ENCODE assay signal across 2 cellular contexts in genomic region chr3:113498221-113499005, GRCh38.
TF ChIP-seq lines count a peak whose summit lies in the region.

No MANE protein-coding gene starts in this region.

TF ChIP-seq in SK-N-SH treated with all-trans-retinoic acid at 6 μM for 48 hours, 23 proteins besides CTCF, POLR2A, EP300 and RAD21:
- TF ChIP-seq PPARA (CRISPR knock-in tag; IDR thresholded peaks at IDR 0.05; ENCODE audit: borderline replicate concordance): no peak
- TF ChIP-seq ISL1 (CRISPR knock-in tag; IDR thresholded peaks at IDR 0.05): peak; percentile 16; the same call in 1 of the 2 replicates
- TF ChIP-seq, protein P1, sequence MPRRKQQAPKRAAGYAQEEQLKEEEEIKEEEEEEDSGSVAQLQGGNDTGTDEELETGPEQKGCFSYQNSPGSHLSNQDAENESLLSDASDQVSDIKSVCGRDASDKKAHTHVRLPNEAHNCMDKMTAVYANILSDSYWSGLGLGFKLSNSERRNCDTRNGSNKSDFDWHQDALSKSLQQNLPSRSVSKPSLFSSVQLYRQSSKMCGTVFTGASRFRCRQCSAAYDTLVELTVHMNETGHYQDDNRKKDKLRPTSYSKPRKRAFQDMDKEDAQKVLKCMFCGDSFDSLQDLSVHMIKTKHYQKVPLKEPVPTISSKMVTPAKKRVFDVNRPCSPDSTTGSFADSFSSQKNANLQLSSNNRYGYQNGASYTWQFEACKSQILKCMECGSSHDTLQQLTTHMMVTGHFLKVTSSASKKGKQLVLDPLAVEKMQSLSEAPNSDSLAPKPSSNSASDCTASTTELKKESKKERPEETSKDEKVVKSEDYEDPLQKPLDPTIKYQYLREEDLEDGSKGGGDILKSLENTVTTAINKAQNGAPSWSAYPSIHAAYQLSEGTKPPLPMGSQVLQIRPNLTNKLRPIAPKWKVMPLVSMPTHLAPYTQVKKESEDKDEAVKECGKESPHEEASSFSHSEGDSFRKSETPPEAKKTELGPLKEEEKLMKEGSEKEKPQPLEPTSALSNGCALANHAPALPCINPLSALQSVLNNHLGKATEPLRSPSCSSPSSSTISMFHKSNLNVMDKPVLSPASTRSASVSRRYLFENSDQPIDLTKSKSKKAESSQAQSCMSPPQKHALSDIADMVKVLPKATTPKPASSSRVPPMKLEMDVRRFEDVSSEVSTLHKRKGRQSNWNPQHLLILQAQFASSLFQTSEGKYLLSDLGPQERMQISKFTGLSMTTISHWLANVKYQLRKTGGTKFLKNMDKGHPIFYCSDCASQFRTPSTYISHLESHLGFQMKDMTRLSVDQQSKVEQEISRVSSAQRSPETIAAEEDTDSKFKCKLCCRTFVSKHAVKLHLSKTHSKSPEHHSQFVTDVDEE (CRISPR knock-in tag; IDR thresholded peaks at IDR 0.05): no peak
- no peak for TF ChIP-seq PATZ1 (CRISPR knock-in tag; IDR thresholded peaks at IDR 0.05; ENCODE audit: borderline replicate concordance)
- no peak for TF ChIP-seq ZNF8 (CRISPR knock-in tag; IDR thresholded peaks at IDR 0.05)
- no peak for TF ChIP-seq RARB (CRISPR knock-in tag; IDR thresholded peaks at IDR 0.05)
- no peak for TF ChIP-seq ZC3H10 (CRISPR knock-in tag; IDR thresholded peaks at IDR 0.05)

TF ChIP-seq in SK-N-SH, 30 proteins besides CTCF, POLR2A, EP300 and RAD21:
- TF ChIP-seq GABPA (IDR thresholded peaks at IDR 0.05; ENCODE audit: low read depth) (no peak), RCOR1 (IDR thresholded peaks at IDR 0.05; ENCODE audit: low read length) (no peak), POLR2AphosphoS5 (IDR thresholded peaks at IDR 0.05; ENCODE audit: low read depth, low read length) (no peak), USF2 (IDR thresholded peaks at IDR 0.05; ENCODE audit: borderline replicate concordance, low read depth, low read length) (no peak), NRF1 (IDR thresholded peaks at IDR 0.05; ENCODE audit: low read depth, low read length) (no peak), SMC3 (IDR thresholded peaks at IDR 0.05; ENCODE audit: low read depth, low read length) (no peak), ELF1 (IDR thresholded peaks at IDR 0.05) (no peak), EZH2phosphoT487 (IDR thresholded peaks at IDR 0.05; ENCODE audit: borderline replicate concordance, low read depth) (no peak), CHD2 (IDR thresholded peaks at IDR 0.05; ENCODE audit: low read length, partially characterized antibody) (no peak), SIN3A (IDR thresholded peaks at IDR 0.05; ENCODE audit: borderline replicate concordance, low read depth, low read length) (no peak), YY1 (IDR thresholded peaks at IDR 0.05; ENCODE audit: low read depth) (no peak), FOSL2 (IDR thresholded peaks at IDR 0.05; ENCODE audit: borderline replicate concordance, low read depth) (no peak), MXI1 (IDR thresholded peaks at IDR 0.05; ENCODE audit: low read depth, low read length) (no peak), REST (IDR thresholded peaks at IDR 0.05; ENCODE audit: low read depth, low read length) (no peak), TCF12 (IDR thresholded peaks at IDR 0.05) (no peak), FOXM1 (IDR thresholded peaks at IDR 0.05; ENCODE audit: low read depth) (no peak), NFIC (IDR thresholded peaks at IDR 0.05; ENCODE audit: borderline replicate concordance) (no peak), MAX (IDR thresholded peaks at IDR 0.05; ENCODE audit: low read depth) (no peak)
- TF ChIP-seq, protein P2, sequence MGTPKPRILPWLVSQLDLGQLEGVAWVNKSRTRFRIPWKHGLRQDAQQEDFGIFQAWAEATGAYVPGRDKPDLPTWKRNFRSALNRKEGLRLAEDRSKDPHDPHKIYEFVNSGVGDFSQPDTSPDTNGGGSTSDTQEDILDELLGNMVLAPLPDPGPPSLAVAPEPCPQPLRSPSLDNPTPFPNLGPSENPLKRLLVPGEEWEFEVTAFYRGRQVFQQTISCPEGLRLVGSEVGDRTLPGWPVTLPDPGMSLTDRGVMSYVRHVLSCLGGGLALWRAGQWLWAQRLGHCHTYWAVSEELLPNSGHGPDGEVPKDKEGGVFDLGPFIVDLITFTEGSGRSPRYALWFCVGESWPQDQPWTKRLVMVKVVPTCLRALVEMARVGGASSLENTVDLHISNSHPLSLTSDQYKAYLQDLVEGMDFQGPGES (IDR thresholded peaks at IDR 0.05; ENCODE audit: low read depth, low read length): no peak
